Comparison of ENCODE assay signal across 8 cellular contexts in the genomic region with DNA sequence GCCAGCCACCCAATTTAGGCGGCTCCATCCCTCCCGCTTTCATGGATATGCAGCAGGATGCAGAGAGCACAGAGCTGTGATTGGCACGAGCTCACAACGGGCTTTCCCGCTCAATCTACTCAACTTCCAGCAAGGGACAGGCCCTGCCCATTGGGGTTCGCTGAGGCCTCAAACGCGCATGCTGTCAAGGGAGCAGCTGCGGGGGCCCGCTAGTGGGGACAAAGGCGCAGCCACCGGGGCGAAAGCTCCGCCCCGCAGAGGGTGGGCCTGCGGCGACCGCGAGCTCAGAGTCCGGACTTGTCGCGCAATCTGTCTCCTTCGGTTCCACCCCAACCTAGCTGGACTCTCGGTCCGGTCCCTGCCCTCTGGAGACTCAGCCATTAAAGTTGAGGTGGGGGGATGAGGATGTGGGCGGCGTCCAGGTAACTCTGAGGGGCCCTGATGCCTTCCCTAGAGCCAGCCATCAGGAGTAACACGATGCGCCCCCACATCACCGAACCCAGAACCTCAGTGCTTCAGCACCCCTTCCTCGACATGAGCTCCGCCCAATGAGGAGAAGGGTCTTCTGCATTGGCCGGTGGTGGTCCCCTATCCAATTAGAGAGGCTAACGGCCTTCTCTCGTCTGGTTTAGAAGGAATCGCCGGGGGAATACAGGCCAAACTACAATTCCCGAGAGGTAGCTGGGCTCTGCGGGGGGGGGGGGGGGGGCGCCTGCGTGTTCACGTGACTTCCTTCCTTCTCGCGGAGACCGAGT.
DNase-seq lines count a peak whose midpoint lies in the region; ATAC-seq lines count a peak whose summit lies in the region.

No MANE protein-coding gene starts in this region.

- DNase-seq in CD1c-positive myeloid dendritic cell (ENCODE audit: extremely low spot score) (peak; percentile 90), NOMO-1 (lab: John Stamatoyannopoulos, UW; ENCODE audit: unreplicated experiment in 2 of 2) (peak; percentile 94 to 96), epidermal melanocyte (ENCODE audit: insufficient read length, low spot score) (peak; percentile 81), middle frontal gyrus (ENCODE audit: extremely low spot score, low spot score) (peak; percentile 92)
- DNase-seq in activated CD8-positive, alpha-beta memory T cell treated with anti-CD3 and anti-CD28 coated beads, Interleukin-2, amount 50 U/mL, for 48 hours: peak; percentile 94
- DNase-seq in stimulated activated CD8-positive, alpha-beta memory T cell treated with anti-CD3 and anti-CD28 coated beads, Interleukin-2, amount 100 ng/mL, for 48 hours (ENCODE audit: low read depth in 2 of 2): peak; percentile 86 to 87

- peak; percentile 49 for ATAC-seq in GM19372 (IDR thresholded peaks at IDR 0.05; ENCODE audit: low read depth, unreplicated experiment)
- peak; percentile 50 for ATAC-seq in HG03521 (IDR thresholded peaks at IDR 0.05; ENCODE audit: unreplicated experiment)

Comparison
In these comparisons a context has a peak if more than half of its experiments do, and no peak if none do; other contexts are left out.
1. Peak in every context shown above with its lines: DNase-seq and ATAC-seq.